Comparison of ENCODE assay signal across 28 cellular contexts in genomic region chr4:1538096-1538410, GRCh38.
"Had no signal": no experiment of that assay in that cellular context is flagged by ENCODE, and none has a peak within 500 bp of the region (broad histone marks: within the 10 kb centered on the region; RNA-seq: fewer than 3 reads in every experiment).

No MANE protein-coding gene starts in this region.

- ATAC-seq: activated CD4-positive, alpha-beta T cell treated with anti-CD3 and anti-CD28 coated beads for 36 hours; activated CD8-positive, alpha-beta T cell treated with anti-CD3 and anti-CD28 coated beads for 36 hours; activated T-cell treated with anti-CD3 and anti-CD28 coated beads, Interleukin-2, amount 50 U/mL, for 72 hours; K562; Panc1; T-cell had no signal

- H3K4me3 ChIP-seq: cardiac muscle cell, K562 had no signal

- H3K4me3 Mint-ChIP-seq: activated CD4-positive, alpha-beta T cell treated with anti-CD3 and anti-CD28 coated beads for 36 hours; activated CD8-positive, alpha-beta T cell treated with anti-CD3 and anti-CD28 coated beads for 36 hours; activated naive CD4-positive, alpha-beta T cell treated with anti-CD3 and anti-CD28 coated beads, Interleukin-2, amount 10 ng/mL, durations not matched to agents 7 days and 5 days; activated naive CD8-positive, alpha-beta T cell treated with anti-CD3 and anti-CD28 coated beads for 36 hours; activated T-cell treated with anti-CD3 and anti-CD28 coated beads, Interleukin-2, amount 50 U/mL, for 72 hours; T-cell had no signal

- H3K27ac Mint-ChIP-seq: activated CD4-positive, alpha-beta T cell treated with anti-CD3 and anti-CD28 coated beads for 36 hours; activated CD8-positive, alpha-beta T cell treated with anti-CD3 and anti-CD28 coated beads for 36 hours; activated naive CD4-positive, alpha-beta T cell treated with anti-CD3 and anti-CD28 coated beads, Interleukin-2, amount 10 ng/mL, durations not matched to agents 7 days and 5 days; activated naive CD8-positive, alpha-beta T cell treated with anti-CD3 and anti-CD28 coated beads for 36 hours; activated T-cell treated with anti-CD3 and anti-CD28 coated beads, Interleukin-2, amount 50 U/mL, for 72 hours; activated T-helper 2 cell treated with anti-CD3 and anti-CD28 coated beads, Interferon-gamma antibody, Interleukin-2, Interleukin-4, amounts not matched to agents 10 μg/mL and 5 μg/mL and 100 μg/mL, durations not matched to agents 14 hours and 24 hours and 36 hours; T-cell had no signal

- H3K27ac ChIP-seq: brain microvascular endothelial cell, cardiac muscle cell had no signal

- H3K4me1 Mint-ChIP-seq: activated CD4-positive, alpha-beta T cell treated with anti-CD3 and anti-CD28 coated beads for 36 hours; activated naive CD4-positive, alpha-beta T cell treated with anti-CD3 and anti-CD28 coated beads, Interleukin-2, amount 10 ng/mL, durations not matched to agents 7 days and 5 days; activated naive CD8-positive, alpha-beta T cell treated with anti-CD3 and anti-CD28 coated beads for 36 hours; T-cell had no signal

- DNase-seq: activated CD4-positive, alpha-beta T cell treated with anti-CD3 and anti-CD28 coated beads for 36 hours; activated CD8-positive, alpha-beta memory T cell treated with anti-CD3 and anti-CD28 coated beads, Interleukin-2, amount 50 U/mL, for 4 hours; activated CD8-positive, alpha-beta T cell treated with anti-CD3 and anti-CD28 coated beads for 36 hours; activated gamma-delta T cell treated with Interleukin-2 at 50 U/mL for 16 hours; activated naive CD4-positive, alpha-beta T cell treated with anti-CD3 and anti-CD28 coated beads, Interleukin-2, amount 10 ng/mL, durations not matched to agents 7 days and 5 days; activated naive CD8-positive, alpha-beta T cell treated with anti-CD3 and anti-CD28 coated beads for 36 hours; activated T-cell treated with anti-CD3 and anti-CD28 coated beads, Interleukin-2, amount 50 U/mL, for 72 hours; brain microvascular endothelial cell; Karpas-422; MM.1S; NCI-H1105; NCI-H1436; NCI-H1694 treated with DMSO at 0.1 percent for 48 hours; NCI-H2029 treated with DMSO at 0.1 percent for 48 hours; NCI-H345; NCI-H510A; NCI-H526 treated with DMSO at 0.1 percent for 48 hours; NCI-H82; OCI-M1; RPMI8226; SHP77; T-cell; T-helper 2 cell; T1000 had no signal

- H3K9me3 Mint-ChIP-seq: activated CD8-positive, alpha-beta T cell treated with anti-CD3 and anti-CD28 coated beads for 36 hours; activated naive CD4-positive, alpha-beta T cell treated with anti-CD3 and anti-CD28 coated beads, Interleukin-2, amount 10 ng/mL, durations not matched to agents 7 days and 5 days; activated naive CD8-positive, alpha-beta T cell treated with anti-CD3 and anti-CD28 coated beads for 36 hours; activated T-cell treated with anti-CD3 and anti-CD28 coated beads, Interleukin-2, amount 50 U/mL, for 72 hours; activated T-helper 2 cell treated with anti-CD3 and anti-CD28 coated beads, Interferon-gamma antibody, Interleukin-2, Interleukin-4, amounts not matched to agents 10 μg/mL and 5 μg/mL and 100 μg/mL, durations not matched to agents 14 hours and 24 hours and 36 hours; T-cell had no signal

- H3K27me3 ChIP-seq: cardiac muscle cell had no signal

- H3K36me3 Mint-ChIP-seq: activated naive CD4-positive, alpha-beta T cell treated with anti-CD3 and anti-CD28 coated beads, Interleukin-2, amount 10 ng/mL, durations not matched to agents 7 days and 5 days; activated naive CD8-positive, alpha-beta T cell treated with anti-CD3 and anti-CD28 coated beads for 36 hours; T-cell had no signal

- H3K27me3 Mint-ChIP-seq: activated naive CD4-positive, alpha-beta T cell treated with anti-CD3 and anti-CD28 coated beads, Interleukin-2, amount 10 ng/mL, durations not matched to agents 7 days and 5 days had no signal

- H3K36me3 ChIP-seq: brain microvascular endothelial cell, cardiac muscle cell had no signal
